9 cellular contexts compared by ENCODE assay signal in the genomic region with DNA sequence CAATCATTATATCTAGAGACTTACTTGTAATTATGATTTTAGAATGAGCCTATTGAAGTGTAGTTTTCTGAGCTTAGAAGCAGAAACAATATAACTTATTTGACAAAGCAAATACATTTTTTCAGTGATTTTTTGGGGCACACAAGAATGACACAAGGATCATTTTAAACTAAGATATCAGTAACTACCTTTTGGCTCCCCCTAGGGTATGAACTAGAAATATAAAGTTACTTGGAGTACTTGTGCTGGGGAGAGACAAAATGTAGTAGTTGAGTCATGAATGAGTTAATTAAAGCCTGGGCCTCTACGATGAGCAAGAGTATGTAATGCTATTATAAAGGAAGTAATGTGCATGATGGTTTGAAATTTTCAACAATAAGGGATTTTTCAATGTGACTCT.
A peak's percentile ranks its signal among the peaks of the same experiment; 100 is the strongest.
DNase-seq lines count a peak whose midpoint lies in the region; ATAC-seq and TF ChIP-seq lines count a peak whose summit lies in the region.
"Had no signal": no experiment of that assay in that cellular context is flagged by ENCODE, and none has a peak within 500 bp of the region (broad histone marks: within the 10 kb centered on the region; RNA-seq: fewer than 3 reads in every experiment).

No MANE protein-coding gene starts in this region.

- no peaks in the 10 kb centered on the region for H3K9me3 Mint-ChIP-seq in activated T-cell treated with anti-CD3 and anti-CD28 coated beads, Interleukin-2, amount 50 U/mL, for 24 hours
- H3K9me3 Mint-ChIP-seq: central memory CD8-positive, alpha-beta T cell had no signal

- peak; percentile 36; the same call in 1 of the 2 replicates for TF ChIP-seq CTCF in RWPE1 (conservative IDR thresholded peaks at IDR 0.05; ENCODE audit: low read depth)
- TF ChIP-seq CTCF in upper lobe of left lung (IDR thresholded peaks at IDR 0.05), result peak in 1 of 6 experiments; percentile 24

- H3K36me3 ChIP-seq in upper lobe of left lung, result no peaks in the 10 kb centered on the region

- no peaks in the 10 kb centered on the region for H3K27me3 Mint-ChIP-seq in activated T-cell treated with anti-CD3 and anti-CD28 coated beads, Interleukin-2, amount 50 U/mL, for 24 hours
- H3K27me3 Mint-ChIP-seq: central memory CD8-positive, alpha-beta T cell had no signal

- WGBS in upper lobe of left lung, 2 donors, result 13 to 19% methylated on average over 1 of the region's 1 CpG

- H3K27ac Mint-ChIP-seq in activated T-cell treated with anti-CD3 and anti-CD28 coated beads, Interleukin-2, amount 50 U/mL, for 24 hours, result no peak overlapping the region

- CTCF ChIA-PET in RWPE1 (lab: Yijun Ruan, JAX), result interaction anchor here (1.4 kb wide), 1 partner anchor 23 kb away, joined by 3 read pairs; no protein-coding TSS in a partner anchor

- ATAC-seq in HG02852 (IDR thresholded peaks at IDR 0.05; ENCODE audit: unreplicated experiment) (peak; percentile 53), upper lobe of left lung (ENCODE audit: low FRiP score in 2 of 2) (no peak), GM21786 (IDR thresholded peaks at IDR 0.05; ENCODE audit: unreplicated experiment) (no peak)

- no peak overlapping the region for H3K4me3 ChIP-seq in upper lobe of left lung

- POLR2A ChIA-PET in RWPE1 (lab: Yijun Ruan, JAX; ENCODE audit: low non-redundant PET), result no interaction called here

- H3K9me3 ChIP-seq in upper lobe of left lung, result no peaks in the 10 kb centered on the region

- DNase-seq in DMS114 treated with DMSO at 0.1 percent for 48 hours (lab: John Stamatoyannopoulos, UW; ENCODE audit: unreplicated experiment) (peak; percentile 4), RWPE1 (ENCODE audit: low spot score) (peak; percentile 35), inferior parietal cortex (ENCODE audit: extremely low spot score) (peak; percentile 20), upper lobe of left lung (no peak)
- no peak for DNase-seq in stimulated activated CD4-positive, alpha-beta T cell treated with anti-CD3 and anti-CD28 coated beads, Interleukin-1b, Interleukin-23, amount 100 ng/mL, for 48 hours
- no peak for DNase-seq in activated T-cell treated with anti-CD3 and anti-CD28 coated beads, Interleukin-2, amount 50 U/mL, for 24 hours

- H3K27me3 ChIP-seq in upper lobe of left lung, result no peaks in the 10 kb centered on the region

- no peak overlapping the region for H3K4me3 Mint-ChIP-seq in activated T-cell treated with anti-CD3 and anti-CD28 coated beads, Interleukin-2, amount 50 U/mL, for 24 hours
- H3K4me3 Mint-ChIP-seq: central memory CD8-positive, alpha-beta T cell had no signal

- no peaks in the 10 kb centered on the region for H3K36me3 Mint-ChIP-seq in activated T-cell treated with anti-CD3 and anti-CD28 coated beads, Interleukin-2, amount 50 U/mL, for 24 hours (ENCODE audit: low read depth)

- no peak for TF ChIP-seq POLR2A in upper lobe of left lung (IDR thresholded peaks at IDR 0.05)

- no peaks in the 10 kb centered on the region for H3K4me1 ChIP-seq in upper lobe of left lung

- peaks cover 2% of the 10 kb centered on the region for H3K4me1 Mint-ChIP-seq in activated T-cell treated with anti-CD3 and anti-CD28 coated beads, Interleukin-2, amount 50 U/mL, for 24 hours (ENCODE audit: low read depth)
- H3K4me1 Mint-ChIP-seq: central memory CD8-positive, alpha-beta T cell had no signal

- H3K27ac ChIP-seq in RWPE1 (no peak overlapping the region), upper lobe of left lung (no peak overlapping the region)

- TF ChIP-seq EP300 in upper lobe of left lung (IDR thresholded peaks at IDR 0.05), result no peak

Comparison
In these comparisons a context has a peak if more than half of its experiments do, and no peak if none do; other contexts are left out.
1. DNase-seq: peak in DMS114 treated with DMSO at 0.1 percent for 48 hours (single experiment), RWPE1 (single experiment) and inferior parietal cortex (single experiment); none in stimulated activated CD4-positive, alpha-beta T cell treated with anti-CD3 and anti-CD28 coated beads, Interleukin-1b, Interleukin-23, amount 100 ng/mL, for 48 hours (single experiment), activated T-cell treated with anti-CD3 and anti-CD28 coated beads, Interleukin-2, amount 50 U/mL, for 24 hours (single experiment) and upper lobe of left lung (0 of 2).